8 cellular contexts compared by ENCODE assay signal in the genomic region with DNA sequence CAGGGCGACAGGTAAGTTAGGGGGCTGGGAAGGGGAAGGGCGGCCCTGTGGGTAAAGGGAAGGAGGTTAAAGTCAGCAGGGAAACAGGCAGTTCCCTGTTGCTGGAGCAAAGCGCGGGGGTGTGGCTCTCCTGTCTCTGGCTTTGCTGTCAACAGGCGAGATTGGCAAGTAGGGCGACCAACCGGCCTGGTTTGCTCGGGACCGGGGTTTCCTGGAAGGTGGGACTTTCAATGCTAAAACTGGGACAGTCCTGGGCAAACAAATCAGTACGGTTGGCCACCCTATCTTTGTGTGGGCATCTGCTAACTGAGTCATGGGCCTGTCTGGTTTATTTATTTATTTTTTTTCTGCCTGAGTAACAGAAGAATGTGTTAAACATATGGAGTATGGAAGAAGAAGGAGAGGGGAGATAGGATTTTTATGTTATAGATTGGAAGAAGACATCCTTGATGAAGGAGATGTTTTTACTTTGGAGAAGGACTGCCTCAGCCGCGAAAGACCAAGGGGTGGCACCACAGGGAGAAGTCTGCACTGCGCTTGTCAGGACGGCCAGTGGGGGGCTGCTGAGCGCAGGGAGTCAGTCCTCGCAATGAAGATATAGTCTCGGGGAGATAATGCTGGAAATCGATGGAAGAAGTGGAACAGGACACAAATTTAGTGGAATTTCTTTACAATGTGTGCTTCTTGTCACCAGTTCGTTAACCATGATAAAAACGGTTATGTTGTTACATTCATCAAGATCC. TPM values are rescaled to one million over a fixed set of nuclear protein-coding genes. Genes with fewer than 3 reads are reported as not detected.
DNase-seq lines count a peak whose midpoint lies in the region; ATAC-seq and TF ChIP-seq lines count a peak whose summit lies in the region.

No MANE protein-coding gene starts in this region.

- TF ChIP-seq CTCF in BJ (IDR thresholded peaks at IDR 0.05; ENCODE audit: insufficient read depth, low read depth, low read length): peak; percentile 72
- peak; percentile 45 to 68 (median 54) for TF ChIP-seq CTCF in adrenal gland (IDR thresholded peaks at IDR 0.05)
- peak; percentile 36 to 81 (median 68) for TF ChIP-seq CTCF in heart right ventricle (IDR thresholded peaks at IDR 0.05)
- TF ChIP-seq CTCF in parathyroid adenoma (IDR thresholded peaks at IDR 0.05): peak; percentile 18

- peak in 1 of 2 donors; percentile 71 for TF ChIP-seq POLR2A in adrenal gland (IDR thresholded peaks at IDR 0.05)

- POLR2A ChIA-PET in BJ (lab: Charles Lee): no interaction called here

- H3K9me3 ChIP-seq in adrenal gland (replicated peaks in 1 of 3) (no peaks in the 10 kb centered on the region), heart right ventricle (no peaks in the 10 kb centered on the region), parathyroid adenoma (ENCODE audit: control insufficient read depth, low read length) (no peaks in the 10 kb centered on the region)

- intact Hi-C loops in adrenal gland (cut with DNase I) (loop anchor here in 1 of 2 donors (5.0 kb wide), 1 partner anchor 363 kb away; no protein-coding TSS in a partner anchor), heart right ventricle (cut with DNase I) (loop anchor here in 7 of 10 donors (1.0 to 10.0 kb wide), 8 partner anchors 73 to 511 kb away; no protein-coding TSS in a partner anchor)

- H3K27me3 ChIP-seq in BJ (ENCODE audit: control insufficient read depth, insufficient read depth, low read length): no peaks in the 10 kb centered on the region; the same call in 1 of the 2 replicates
- no peaks in the 10 kb centered on the region for H3K27me3 ChIP-seq in adrenal gland
- H3K27me3 ChIP-seq in heart right ventricle: no peaks in the 10 kb centered on the region
- H3K27me3 ChIP-seq in parathyroid adenoma (ENCODE audit: control insufficient read depth, insufficient read depth, low read length): no peaks in the 10 kb centered on the region

- no peaks in the 10 kb centered on the region for H3K36me3 ChIP-seq in BJ (ENCODE audit: control insufficient read depth, insufficient read depth, low read length)
- H3K36me3 ChIP-seq in adrenal gland (replicated peaks in 1 of 2): no peaks in the 10 kb centered on the region
- H3K36me3 ChIP-seq in heart right ventricle: no peaks in the 10 kb centered on the region
- H3K36me3 ChIP-seq in parathyroid adenoma (ENCODE audit: control insufficient read depth, insufficient read depth, low read length): no peaks in the 10 kb centered on the region

- CTCF ChIA-PET in BJ (lab: Yijun Ruan, JAX): interaction anchor here (1.1 to 4.9 kb wide), 4 partner anchors 10 to 360 kb away, joined by 3 to 40 read pairs (median 4); no protein-coding TSS in a partner anchor

- H3K4me3 ChIP-seq in BJ (ENCODE audit: low read depth, low read length) (no peak overlapping the region), adrenal gland (peak overlapping the region in 1 of 4 donors; percentile 16), heart right ventricle (peak overlapping the region in 9 of 10 donors; percentile 20 to 52 (median 42)), parathyroid adenoma (ENCODE audit: low read depth, low read length) (no peak overlapping the region)

- DNase-seq in BJ (ENCODE audit: low read depth) (no peak), OCI-M1 (lab: John Stamatoyannopoulos, UW) (peak; percentile 70), adrenal gland (peak; percentile 80 to 95 (median 89)), heart right ventricle (peak; percentile 93 to 95), NK-92 (lab: John Stamatoyannopoulos, UW; ENCODE audit: unreplicated experiment) (no peak)

- 37 to 44% (median 39%) methylated on average over 20 of the region's 20 CpGs for WGBS in adrenal gland, 4 donors
- 15 to 19% methylated on average over 20 of the region's 20 CpGs for WGBS in heart right ventricle, 2 donors

- H3K4me1 ChIP-seq in adrenal gland (replicated peaks in 1 of 2) (no peaks in the 10 kb centered on the region), heart right ventricle (peaks cover 0 to 22% (median 8%) of the 10 kb centered on the region in 9 donors), parathyroid adenoma (no peaks in the 10 kb centered on the region)

- H3K79me2 ChIP-seq in parathyroid adenoma: no peaks in the 10 kb centered on the region

- ATAC-seq in GM19035 (IDR thresholded peaks at IDR 0.05; ENCODE audit: unreplicated experiment) (peak; percentile 63), HG03175 (IDR thresholded peaks at IDR 0.05; ENCODE audit: unreplicated experiment) (peak; percentile 74), heart right ventricle (peak; percentile 94 to 98 (median 95))

- H2AFZ ChIP-seq in parathyroid adenoma: peak overlapping the region; percentile 35

- H3K27ac ChIP-seq in adrenal gland: peak overlapping the region in 3 of 5 donors; percentile 37 to 53 (median 48)
- peak overlapping the region; percentile 34 to 81 (median 64) for H3K27ac ChIP-seq in heart right ventricle
- H3K27ac ChIP-seq in parathyroid adenoma: peak overlapping the region; percentile 20

- H3K4me2 ChIP-seq in parathyroid adenoma (ENCODE audit: low read length): no peak overlapping the region

- H3K9ac ChIP-seq in parathyroid adenoma: no peak overlapping the region

RNA-seq across cellular contexts. Expression of a gene that starts 43.4 kb away (rescaled TPM):
- polyA plus RNA-seq in BJ (2011; rRNA removed): not detected in 2 replicates
- polyA minus RNA-seq in BJ (2011; rRNA and poly(A)+ RNA removed): 0.43 TPM in 1 of 2 replicates, not detected in the other
- 1 to 10 TPM; 2.6 to 9.4 (median 5.1) TPM for total RNA-seq in adrenal gland
- 1 to 10 TPM in 2 of 3 donors, under 1 TPM in 1; 0.98 to 1.1 (median 1.1) TPM for polyA plus RNA-seq in adrenal gland
- total RNA-seq in heart right ventricle: 1 to 10 TPM in 8 of 10 donors, under 1 TPM in 2; 0.68 to 1.9 (median 1.3) TPM
- under 1 TPM; 0.09 to 0.29 TPM for polyA plus RNA-seq in heart right ventricle

Comparison
In these comparisons a context has a peak if more than half of its experiments do, and no peak if none do; other contexts are left out.
1. DNase-seq: peak in OCI-M1 (single experiment), adrenal gland (7 of 7) and heart right ventricle (2 of 2); none in BJ (single experiment) and NK-92 (single experiment).
2. H3K4me3 ChIP-seq: peak in heart right ventricle (9 of 10); none in BJ (single experiment) and parathyroid adenoma (single experiment).
3. CTCF ChIP-seq: peak in every context shown above with its lines; median percentile 72 in BJ; 68 in heart right ventricle; 54 in adrenal gland; 18 in parathyroid adenoma.
4. Peak in every context shown above with its lines, with median percentiles within 50 percentile points of each other: ATAC-seq and H3K27ac ChIP-seq.